Comparison of ENCODE assay signal across 19 cellular contexts in genomic region chr17:33164556-33164881, GRCh38.
DNase-seq lines count a peak whose midpoint lies in the region; ATAC-seq and TF ChIP-seq lines count a peak whose summit lies in the region.
"Had no signal": no experiment of that assay in that cellular context is flagged by ENCODE, and none has a peak within 500 bp of the region (broad histone marks: within the 10 kb centered on the region; RNA-seq: fewer than 3 reads in every experiment).

No MANE protein-coding gene starts in this region.

- peaks cover 22% of the 10 kb centered on the region for H3K4me1 ChIP-seq in RWPE2 (ENCODE audit: insufficient read depth, poor library complexity, severe bottlenecking)
- H3K4me1 ChIP-seq in psoas muscle = peaks cover 7% of the 10 kb centered on the region
- H3K4me1 ChIP-seq: BLaER1 treated with 17β-estradiol and CSF1 and Interleukin-3, amounts not matched to agents 10 nM and 100 nM had no signal

- peak; percentile 16 to 34 for ATAC-seq in left cardiac atrium
- ATAC-seq in Right ventricle myocardium inferior = no peak
- no peak; the same call in 2 of the 3 replicates for ATAC-seq in RWPE2 (ENCODE audit: low read depth)
- ATAC-seq in psoas muscle = peak; percentile 59 to 77 (median 67)
- ATAC-seq: CD8-positive, alpha-beta T cell; GM12878; HCT116 had no signal

- peaks cover 3% of the 10 kb centered on the region for H3K4me1 Mint-ChIP-seq in endothelial cell (ENCODE audit: unreplicated experiment)
- H3K4me1 Mint-ChIP-seq: B cell had no signal

- intact Hi-C loops in left cardiac atrium (cut with DNase I) (no loop called here), Right ventricle myocardium inferior (cut with DNase I) (no loop called here), psoas muscle (cut with DNase I) (no loop called here)

- H3K27ac ChIP-seq in RWPE2 (ENCODE audit: poor library complexity, severe bottlenecking) (peak overlapping the region; percentile 59), psoas muscle (no peak overlapping the region)
- H3K27ac ChIP-seq: BLaER1 treated with 17β-estradiol and CSF1 and Interleukin-3, amounts not matched to agents 10 nM and 100 nM had no signal

- no peaks in the 10 kb centered on the region for H3K27me3 ChIP-seq in RWPE2 (ENCODE audit: insufficient read depth, poor library complexity, severe bottlenecking)
- H3K27me3 ChIP-seq in psoas muscle (ENCODE audit: insufficient read depth in 3 of 3, low read length in 2 of 3) = no peaks in the 10 kb centered on the region
- H3K27me3 ChIP-seq: BLaER1 treated with 17β-estradiol and CSF1 and Interleukin-3, amounts not matched to agents 10 nM and 100 nM had no signal

- H3K36me3 Mint-ChIP-seq in endothelial cell (ENCODE audit: low read depth, unreplicated experiment) = no peaks in the 10 kb centered on the region
- H3K36me3 Mint-ChIP-seq: CD8-positive, alpha-beta T cell had no signal

- peaks cover 5% of the 10 kb centered on the region for H3K27me3 Mint-ChIP-seq in endothelial cell (ENCODE audit: unreplicated experiment)

- H3K9me3 ChIP-seq in RWPE2 (ENCODE audit: severe bottlenecking) (no peaks in the 10 kb centered on the region), psoas muscle (no peaks in the 10 kb centered on the region)
- H3K9me3 ChIP-seq: BLaER1 treated with 17β-estradiol and CSF1 and Interleukin-3, amounts not matched to agents 10 nM and 100 nM had no signal

- no peak overlapping the region for H3K4me3 Mint-ChIP-seq in endothelial cell (ENCODE audit: unreplicated experiment)
- H3K4me3 Mint-ChIP-seq: B cell; CD8-positive, alpha-beta T cell; HFFc6 had no signal

- H3K9me3 Mint-ChIP-seq in endothelial cell (ENCODE audit: unreplicated experiment) = no peaks in the 10 kb centered on the region
- H3K9me3 Mint-ChIP-seq: CD8-positive, alpha-beta T cell had no signal

- H3K36me3 ChIP-seq in RWPE2 (ENCODE audit: low read depth) = no peaks in the 10 kb centered on the region
- H3K36me3 ChIP-seq in psoas muscle (ENCODE audit: insufficient read depth in 1 of 2, low read depth in 1 of 2) = no peaks in the 10 kb centered on the region
- H3K36me3 ChIP-seq: BLaER1 treated with 17β-estradiol and CSF1 and Interleukin-3, amounts not matched to agents 10 nM and 100 nM had no signal

- no peak overlapping the region for H3K27ac Mint-ChIP-seq in endothelial cell (ENCODE audit: unreplicated experiment)
- H3K27ac Mint-ChIP-seq: B cell; CD8-positive, alpha-beta T cell; HFFc6 had no signal

- no peak overlapping the region for H3K4me3 ChIP-seq in RWPE2 (ENCODE audit: severe bottlenecking)
- no peak overlapping the region for H3K4me3 ChIP-seq in psoas muscle
- H3K4me3 ChIP-seq: BLaER1 treated with 17β-estradiol and CSF1 and Interleukin-3, amounts not matched to agents 10 nM and 100 nM; GM12878 had no signal

- TF ChIP-seq CTCF in RWPE2 (IDR thresholded peaks at IDR 0.05; ENCODE audit: poor library complexity, severe bottlenecking) (no peak), psoas muscle (IDR thresholded peaks at IDR 0.05) (no peak), endothelial cell (IDR thresholded peaks at IDR 0.05; ENCODE audit: unreplicated experiment) (no peak)

- WGBS in psoas muscle, 3 donors = 3 to 27% (median 12%) methylated on average over 4 of the region's 4 CpGs

- DNase-seq in left cardiac atrium = no peak
- DNase-seq in Right ventricle myocardium inferior (ENCODE audit: missing footprints) = no peak
- no peak for DNase-seq in RWPE2 (ENCODE audit: low spot score)
- peak; percentile 4 for DNase-seq in fibroblast of gingiva (ENCODE audit: low read depth)
- DNase-seq in psoas muscle = no peak
- DNase-seq in endothelial cell (ENCODE audit: low spot score) = no peak
- DNase-seq in T-helper 9 cell = no peak
- DNase-seq in activated CD4-positive, alpha-beta T cell treated with anti-CD3 and anti-CD28 coated beads for 1 hour = no peak
- DNase-seq: Calu3; CD8-positive, alpha-beta T cell; DND-41; EL; GOT3; H7; HFFc6 had no signal

Comparison
In these comparisons a context has a peak if more than half of its experiments do, and no peak if none do; other contexts are left out.
1. ATAC-seq: peak in left cardiac atrium (2 of 2) and psoas muscle (4 of 4); none in Right ventricle myocardium inferior (single experiment) and RWPE2 (single experiment).